In genomic region chr12:110022980-110023633, GRCh38 we compare ENCODE assay signal across 10 cellular contexts. TPM values are rescaled to one million over a fixed set of nuclear protein-coding genes. Genes with fewer than 3 reads are reported as not detected.
A peak's percentile ranks its signal among the peaks of the same experiment; 100 is the strongest.
DNase-seq lines count a peak whose midpoint lies in the region; ATAC-seq and TF ChIP-seq lines count a peak whose summit lies in the region.
"Had no signal": no experiment of that assay in that cellular context is flagged by ENCODE, and none has a peak within 500 bp of the region (broad histone marks: within the 10 kb centered on the region; RNA-seq: fewer than 3 reads in every experiment).

No MANE protein-coding gene starts in this region.

- peak overlapping the region; percentile 54 for H3K27ac Mint-ChIP-seq in T-helper 17 cell

- no peak for TF ChIP-seq CTCF in HEK293 (tag by site-specific recombination; IDR thresholded peaks at IDR 0.05)

- peaks cover 4% of the 10 kb centered on the region for H3K4me1 Mint-ChIP-seq in T-helper 17 cell

- POLR2A ChIA-PET in HEK293 (lab: Yijun Ruan, JAX): no interaction called here

- ATAC-seq in T-helper 17 cell (no peak), GM18867 (IDR thresholded peaks at IDR 0.05; ENCODE audit: unreplicated experiment) (no peak), HG03045 (IDR thresholded peaks at IDR 0.05; ENCODE audit: unreplicated experiment) (no peak)

- no peak overlapping the region for H3K4me3 Mint-ChIP-seq in T-helper 17 cell

- H3K4me1 ChIP-seq in HEK293 (ENCODE audit: control insufficient read depth, insufficient read depth, low read length): peaks cover 2% of the 10 kb centered on the region; the same call in 1 of the 2 replicates

- H3K27ac ChIP-seq in HEK293 (ENCODE audit: extremely low read depth, low read depth, low read length): no peak overlapping the region
- H3K27ac ChIP-seq in substantia nigra (ENCODE audit: low read depth, low read length, poor library complexity, severe bottlenecking): peak overlapping the region; percentile 3

- CTCF ChIA-PET in HEK293 (lab: Yijun Ruan, JAX): interaction anchor here (0.6 to 0.7 kb wide), 3 partner anchors 15 to 172 kb away, joined by 3 read pairs; partner anchors contain the start of gene ANKRD13A

- H3K36me3 ChIP-seq in HEK293 (ENCODE audit: control insufficient read depth in 2 of 2, insufficient read depth in 1 of 2, low read length in 2 of 2): peaks cover 9 to 79% of the 10 kb centered on the region in 2 experiments

- H3K27me3 Mint-ChIP-seq in T-helper 17 cell: no peaks in the 10 kb centered on the region

- H3K9me3 ChIP-seq in HEK293 (ENCODE audit: control insufficient read depth, insufficient read depth, low read depth, low read length): no peaks in the 10 kb centered on the region
- H3K9me3 ChIP-seq in T-helper 17 cell (ENCODE audit: control insufficient read depth, low read length, poor library complexity, severe bottlenecking): no peaks in the 10 kb centered on the region
- H3K9me3 ChIP-seq: pancreas had no signal

- no peak overlapping the region for H3K4me3 ChIP-seq in HEK293 (ENCODE audit: low read depth, low read length)
- H3K4me3 ChIP-seq: pancreas had no signal

- DNase-seq in T-helper 17 cell: no peak
- peak; percentile 72 for DNase-seq in fibroblast of gingiva (ENCODE audit: low read depth)
- no peak for DNase-seq in substantia nigra (lab: John Stamatoyannopoulos, UW)
- DNase-seq in activated naive CD4-positive, alpha-beta T cell (lab: John Stamatoyannopoulos, UW): no peak
- DNase-seq: activated CD8-positive, alpha-beta memory T cell treated with anti-CD3 and anti-CD28 coated beads for 24 hours; pancreas; Right ventricle myocardium superior had no signal

- H3K36me3 Mint-ChIP-seq in T-helper 17 cell (ENCODE audit: low read depth): peaks cover 2% of the 10 kb centered on the region

TF ChIP-seq in HEK293, 187 proteins besides CTCF, POLR2A, EP300 and RAD21:
- TF ChIP-seq KLF8 (tag by site-specific recombination; IDR thresholded peaks at IDR 0.05) (no peak), BCL6B (tag by site-specific recombination; IDR thresholded peaks at IDR 0.05) (0 out of 2 replicates have a peak, but pooled peaks have one; percentile 34)

RNA-seq across cellular contexts. Expression of gene ANKRD13A, which starts 23.9 kb away (rescaled TPM):
- 10 to 100 TPM; 78.8 to 87.5 TPM for total RNA-seq in T-helper 17 cell

RNA-seq across cellular contexts. Expression of gene C12orf76, which starts 25.2 kb away (rescaled TPM):
- 10 to 100 TPM; 12.7 to 20.2 TPM for total RNA-seq in T-helper 17 cell

RNA-seq across cellular contexts. Expression of gene GIT2, which starts 26.9 kb away (rescaled TPM):
- total RNA-seq in T-helper 17 cell: 10 to 100 TPM; 84.9 to 95.9 TPM
